1 cellular context compared by ENCODE assay signal in the genomic region with DNA sequence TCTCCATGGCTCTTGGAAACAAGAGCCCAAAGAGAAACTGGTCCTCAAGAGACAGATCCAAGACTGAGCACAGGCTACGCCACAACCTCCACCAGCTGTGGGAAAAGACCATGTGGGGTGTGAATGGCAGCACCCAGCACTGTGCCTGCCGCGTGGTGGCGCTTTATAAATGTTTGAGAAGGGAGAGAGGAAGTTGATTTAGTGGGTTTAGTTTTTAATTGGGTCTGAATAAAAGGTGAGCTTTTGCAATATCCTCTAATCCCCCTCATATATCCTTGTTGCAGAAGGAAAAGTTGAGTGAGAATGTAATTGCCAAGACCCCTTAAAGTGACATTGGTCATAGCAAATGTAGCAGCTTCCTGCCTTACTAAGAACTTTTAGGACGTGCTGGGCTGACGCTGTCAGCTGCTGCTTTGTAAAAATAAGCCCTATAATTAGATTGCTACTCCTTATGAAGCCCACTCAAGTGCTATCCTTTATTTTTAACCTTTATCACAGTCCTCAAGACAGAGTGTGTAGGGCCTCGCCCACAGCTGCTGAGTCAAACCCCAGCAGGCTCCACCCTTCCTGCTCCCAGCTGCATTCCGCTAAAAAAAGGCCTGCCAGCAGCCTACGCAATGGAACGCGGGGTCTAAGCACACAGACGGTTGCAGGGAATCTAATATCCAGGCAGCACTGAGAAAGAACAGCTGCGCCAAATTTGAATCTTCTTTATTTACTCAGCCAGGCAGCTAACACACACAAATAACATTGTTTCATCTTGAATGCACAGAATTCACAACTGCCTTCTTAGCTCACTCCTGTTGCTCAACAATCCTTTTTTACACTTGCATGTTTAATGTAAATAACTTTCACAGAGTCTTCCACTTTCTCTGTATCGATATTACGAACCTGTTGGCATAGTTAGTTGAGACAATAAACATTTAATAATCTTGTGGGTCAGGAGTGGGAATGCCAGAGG.
TF ChIP-seq lines count a peak whose summit lies in the region.

No MANE protein-coding gene starts in this region.

TF ChIP-seq in GM12878, 131 proteins besides CTCF, POLR2A, EP300 and RAD21 (continued from another document):
- TF ChIP-seq, protein P1, sequence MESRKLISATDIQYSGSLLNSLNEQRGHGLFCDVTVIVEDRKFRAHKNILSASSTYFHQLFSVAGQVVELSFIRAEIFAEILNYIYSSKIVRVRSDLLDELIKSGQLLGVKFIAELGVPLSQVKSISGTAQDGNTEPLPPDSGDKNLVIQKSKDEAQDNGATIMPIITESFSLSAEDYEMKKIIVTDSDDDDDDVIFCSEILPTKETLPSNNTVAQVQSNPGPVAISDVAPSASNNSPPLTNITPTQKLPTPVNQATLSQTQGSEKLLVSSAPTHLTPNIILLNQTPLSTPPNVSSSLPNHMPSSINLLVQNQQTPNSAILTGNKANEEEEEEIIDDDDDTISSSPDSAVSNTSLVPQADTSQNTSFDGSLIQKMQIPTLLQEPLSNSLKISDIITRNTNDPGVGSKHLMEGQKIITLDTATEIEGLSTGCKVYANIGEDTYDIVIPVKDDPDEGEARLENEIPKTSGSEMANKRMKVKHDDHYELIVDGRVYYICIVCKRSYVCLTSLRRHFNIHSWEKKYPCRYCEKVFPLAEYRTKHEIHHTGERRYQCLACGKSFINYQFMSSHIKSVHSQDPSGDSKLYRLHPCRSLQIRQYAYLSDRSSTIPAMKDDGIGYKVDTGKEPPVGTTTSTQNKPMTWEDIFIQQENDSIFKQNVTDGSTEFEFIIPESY (IDR thresholded peaks at IDR 0.05), result 0 out of 2 replicates have a peak, but pooled peaks have one; percentile 21
- TF ChIP-seq, protein P2, sequence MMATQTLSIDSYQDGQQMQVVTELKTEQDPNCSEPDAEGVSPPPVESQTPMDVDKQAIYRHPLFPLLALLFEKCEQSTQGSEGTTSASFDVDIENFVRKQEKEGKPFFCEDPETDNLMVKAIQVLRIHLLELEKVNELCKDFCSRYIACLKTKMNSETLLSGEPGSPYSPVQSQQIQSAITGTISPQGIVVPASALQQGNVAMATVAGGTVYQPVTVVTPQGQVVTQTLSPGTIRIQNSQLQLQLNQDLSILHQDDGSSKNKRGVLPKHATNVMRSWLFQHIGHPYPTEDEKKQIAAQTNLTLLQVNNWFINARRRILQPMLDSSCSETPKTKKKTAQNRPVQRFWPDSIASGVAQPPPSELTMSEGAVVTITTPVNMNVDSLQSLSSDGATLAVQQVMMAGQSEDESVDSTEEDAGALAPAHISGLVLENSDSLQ (IDR thresholded peaks at IDR 0.05), result peak; percentile 58
TF ChIP-seq in GM12878: peak in this region for 9.
